Comparison of ENCODE assay signal across 28 cellular contexts in genomic region chr4:159155119-159155518, GRCh38.
"Had no signal": no experiment of that assay in that cellular context is flagged by ENCODE, and none has a peak within 500 bp of the region (broad histone marks: within the 10 kb centered on the region; RNA-seq: fewer than 3 reads in every experiment).

No MANE protein-coding gene starts in this region.

- H3K9me3 Mint-ChIP-seq: effector memory CD8-positive, alpha-beta T cell; naive thymus-derived CD8-positive, alpha-beta T cell; nephron progenitor cell; type B pancreatic cell had no signal

- DNase-seq: cerebellar nuclear complex; cortex of kidney; effector memory CD8-positive, alpha-beta T cell; foreskin keratinocyte; heart left ventricle; kidney glomerular epithelial cell; left colon; left ventricle myocardium superior; lower lobe of right lung; naive thymus-derived CD8-positive, alpha-beta T cell; nephron progenitor cell; pancreas; stimulated activated CD4-positive, alpha-beta T cell treated with anti-CD3 and anti-CD28 coated beads, Interleukin-12 subunit alpha, Interleukin-12 subunit beta, amount 100 ng/mL, for 4 hours; stimulated activated CD4-positive, alpha-beta T cell treated with anti-CD3 and anti-CD28 coated beads, Interleukin-1b, Interleukin-23, amount 100 ng/mL, for 48 hours; stimulated activated CD4-positive, alpha-beta T cell treated with anti-CD3 and anti-CD28 coated beads, Interleukin-4, amount 100 ng/mL, for 1 hour; stimulated activated CD8-positive, alpha-beta memory T cell treated with anti-CD3 and anti-CD28 coated beads, Interleukin-4, amount 100 ng/mL, for 48 hours; stimulated activated naive CD4-positive, alpha-beta T cell; stomach; substantia nigra; testis; tibial artery had no signal

- H3K27ac ChIP-seq: epithelial cell of prostate, esophagus muscularis mucosa, foreskin keratinocyte, gastroesophageal sphincter, heart left ventricle, hepatocyte, lower lobe of right lung, neutrophil, pancreas, stomach, testis, tibial artery had no signal

- H3K27me3 ChIP-seq: esophagus muscularis mucosa, foreskin keratinocyte, gastroesophageal sphincter, heart left ventricle, hepatocyte, neutrophil, pancreas, stomach, testis, tibial artery had no signal

- H3K27ac Mint-ChIP-seq: effector memory CD8-positive, alpha-beta T cell; naive thymus-derived CD8-positive, alpha-beta T cell; nephron progenitor cell; type B pancreatic cell had no signal

- H3K27me3 Mint-ChIP-seq: effector memory CD8-positive, alpha-beta T cell; naive thymus-derived CD8-positive, alpha-beta T cell; type B pancreatic cell had no signal

- H3K4me3 ChIP-seq: esophagus muscularis mucosa, gastroesophageal sphincter, heart left ventricle, hepatocyte, lower lobe of right lung, pancreas, smooth muscle cell, stomach, testis, tibial artery had no signal

- H3K36me3 ChIP-seq: esophagus muscularis mucosa, gastroesophageal sphincter, heart left ventricle, lower lobe of right lung, neutrophil, pancreas, stomach, tibial artery had no signal

- H3K36me3 Mint-ChIP-seq: naive thymus-derived CD8-positive, alpha-beta T cell; type B pancreatic cell had no signal

- H3K4me1 ChIP-seq: foreskin keratinocyte, testis had no signal

- H3K4me3 Mint-ChIP-seq: effector memory CD8-positive, alpha-beta T cell; naive thymus-derived CD8-positive, alpha-beta T cell; nephron progenitor cell; type B pancreatic cell had no signal

- H3K9me3 ChIP-seq: esophagus muscularis mucosa, gastroesophageal sphincter, heart left ventricle, lower lobe of right lung, neutrophil, pancreas, stomach, testis, tibial artery had no signal

- FAIRE-seq: pancreas had no signal
